28 cellular contexts compared by ENCODE assay signal in the genomic region with DNA sequence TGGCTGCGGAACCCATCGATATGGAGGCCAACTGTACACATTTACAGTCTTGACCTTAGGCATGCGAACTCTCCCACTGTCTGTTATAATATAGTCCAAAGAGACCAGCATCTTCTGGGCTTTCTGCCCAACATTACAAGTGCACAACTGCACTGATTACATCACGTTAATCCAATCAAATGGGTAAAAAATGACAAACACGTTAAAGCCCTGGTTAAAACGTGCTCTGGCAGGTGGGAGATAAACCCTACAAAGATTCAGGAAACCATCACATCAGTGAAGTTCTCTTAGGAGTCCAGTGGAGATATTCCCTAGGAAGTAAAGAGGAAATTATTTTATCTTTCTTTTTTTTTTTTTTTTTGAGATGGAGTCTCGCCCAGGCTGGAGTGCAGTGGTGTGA. TPM values are rescaled to one million over a fixed set of nuclear protein-coding genes. Genes with fewer than 3 reads are reported as not detected.
"Had no signal": no experiment of that assay in that cellular context is flagged by ENCODE, and none has a peak within 500 bp of the region (broad histone marks: within the 10 kb centered on the region; RNA-seq: fewer than 3 reads in every experiment).

No MANE protein-coding gene starts in this region.

- H3K4me3 Mint-ChIP-seq: naive thymus-derived CD4-positive, alpha-beta T cell; nephron progenitor cell; stimulated activated naive B cell treated with anti-CD40 and anti-IgM and Interleukin-4, amounts not matched to agents 10 μg/mL and 1 μg/mL and 100 μg/mL, for 72 hours; stimulated activated naive CD8-positive, alpha-beta T cell treated with anti-CD3 and anti-CD28 coated beads, Interleukin-15, amount 100 ng/mL, for 72 hours had no signal

- H3K36me3 ChIP-seq: esophagus squamous epithelium, neutrophil, right lobe of liver, spleen, tibial nerve, upper lobe of right lung, vagina had no signal

- H3K27me3 Mint-ChIP-seq: naive thymus-derived CD4-positive, alpha-beta T cell; stimulated activated naive B cell treated with anti-CD40 and anti-IgM and Interleukin-4, amounts not matched to agents 10 μg/mL and 1 μg/mL and 100 μg/mL, for 72 hours; stimulated activated naive CD8-positive, alpha-beta T cell treated with anti-CD3 and anti-CD28 coated beads, Interleukin-15, amount 100 ng/mL, for 72 hours had no signal

- H3K9me3 ChIP-seq: esophagus squamous epithelium, neutrophil, psoas muscle, right lobe of liver, spleen, testis, tibial nerve, upper lobe of right lung, vagina had no signal

- H3K4me3 ChIP-seq: esophagus squamous epithelium, hepatocyte, lung, psoas muscle, right lobe of liver, spleen, testis, tibial nerve, upper lobe of right lung, vagina had no signal

- H3K9me3 Mint-ChIP-seq: naive thymus-derived CD4-positive, alpha-beta T cell; nephron progenitor cell; stimulated activated naive B cell treated with anti-CD40 and anti-IgM and Interleukin-4, amounts not matched to agents 10 μg/mL and 1 μg/mL and 100 μg/mL, for 72 hours; stimulated activated naive CD8-positive, alpha-beta T cell treated with anti-CD3 and anti-CD28 coated beads, Interleukin-15, amount 100 ng/mL, for 72 hours had no signal

- H3K4me1 ChIP-seq: right lobe of liver, spleen, testis, tibial nerve, upper lobe of right lung had no signal

- DNase-seq: dermis blood vessel endothelial cell; esophagus squamous epithelium; foreskin melanocyte; head of caudate nucleus; left colon; left ventricle myocardium superior; mesendoderm; naive thymus-derived CD4-positive, alpha-beta T cell; nephron progenitor cell; psoas muscle; retina; right lobe of liver; spleen; stimulated activated CD4-positive, alpha-beta T cell treated with anti-CD3 and anti-CD28 coated beads, Interleukin-15, amount 100 ng/mL, for 24 hours; stimulated activated CD4-positive, alpha-beta T cell treated with anti-CD3 and anti-CD28 coated beads, Interleukin-1b, Interleukin-23, amount 100 ng/mL, for 48 hours; stimulated activated CD4-positive, alpha-beta T cell treated with anti-CD3 and anti-CD28 coated beads, Interleukin-4, amount 100 ng/mL, for 4 hours; stimulated activated naive B cell treated with anti-CD40 and anti-IgM and Interleukin-4, amounts not matched to agents 10 μg/mL and 1 μg/mL and 100 μg/mL, for 72 hours; stimulated activated naive CD8-positive, alpha-beta T cell treated with anti-CD3 and anti-CD28 coated beads, Interleukin-15, amount 100 ng/mL, for 72 hours; testis had no signal

- H3K27ac ChIP-seq: esophagus squamous epithelium, hepatocyte, neutrophil, psoas muscle, right lobe of liver, spleen, testis, tibial nerve, upper lobe of right lung, vagina had no signal

- H3K36me3 Mint-ChIP-seq: naive thymus-derived CD4-positive, alpha-beta T cell; stimulated activated naive B cell treated with anti-CD40 and anti-IgM and Interleukin-4, amounts not matched to agents 10 μg/mL and 1 μg/mL and 100 μg/mL, for 72 hours had no signal

- H3K27ac Mint-ChIP-seq: naive thymus-derived CD4-positive, alpha-beta T cell; nephron progenitor cell; stimulated activated naive B cell treated with anti-CD40 and anti-IgM and Interleukin-4, amounts not matched to agents 10 μg/mL and 1 μg/mL and 100 μg/mL, for 72 hours; stimulated activated naive CD8-positive, alpha-beta T cell treated with anti-CD3 and anti-CD28 coated beads, Interleukin-15, amount 100 ng/mL, for 72 hours had no signal

RNA-seq across cellular contexts. Expression of a gene that starts 48.0 kb away (rescaled TPM):
- total RNA-seq: left ventricle myocardium superior, mononuclear cell, psoas muscle, skeletal muscle tissue, subcutaneous adipose tissue had no signal
